ENCODE assay signal across 16 cellular contexts in genomic region chr5:2022436-2022835, GRCh38.
DNase-seq lines count a peak whose midpoint lies in the region; ATAC-seq and TF ChIP-seq lines count a peak whose summit lies in the region.
"Had no signal": no experiment of that assay in that cellular context is flagged by ENCODE, and none has a peak within 500 bp of the region (broad histone marks: within the 10 kb centered on the region; RNA-seq: fewer than 3 reads in every experiment).

No MANE protein-coding gene starts in this region.

- H3K4me3 ChIP-seq in right atrium auricular region (no peak overlapping the region), heart left ventricle (no peak overlapping the region), endodermal cell (ENCODE audit: low read length) (no peak overlapping the region), trophoblast cell (ENCODE audit: low read depth, low read length) (no peak overlapping the region), esophagus squamous epithelium (no peak overlapping the region)
- H3K4me3 ChIP-seq: GM23338 had no signal

- no peak overlapping the region for H3K4ac ChIP-seq in trophoblast cell (ENCODE audit: low read depth, low read length)

- H3K4me3 Mint-ChIP-seq in endodermal cell, result no peak overlapping the region
- H3K4me3 Mint-ChIP-seq: CD4-positive, alpha-beta memory T cell; GM23338; H9 had no signal

- H3K23ac ChIP-seq in trophoblast cell (ENCODE audit: low read length), result no peak overlapping the region

- peaks cover 18% of the 10 kb centered on the region for H3K27me3 Mint-ChIP-seq in endodermal cell (ENCODE audit: insufficient read depth)

- no peaks in the 10 kb centered on the region for H3K79me2 ChIP-seq in trophoblast cell (ENCODE audit: control insufficient read depth, insufficient read depth, low read length, poor library complexity)

- no peaks in the 10 kb centered on the region for H3K79me1 ChIP-seq in trophoblast cell (ENCODE audit: low read length)

- H4K8ac ChIP-seq in trophoblast cell (ENCODE audit: low read depth, low read length), result no peak overlapping the region

- H3K4me1 Mint-ChIP-seq in endodermal cell, result peaks cover 1% of the 10 kb centered on the region

- H4K91ac ChIP-seq in trophoblast cell (ENCODE audit: low read depth, low read length), result no peak overlapping the region

- H2BK120ac ChIP-seq in trophoblast cell (ENCODE audit: insufficient read depth, low read length, poor library complexity), result no peak overlapping the region

- no peak overlapping the region for H4K12ac ChIP-seq in trophoblast cell (ENCODE audit: low read depth, low read length)

- intact Hi-C loops in heart left ventricle (cut with DNase I), result no loop called here
- intact Hi-C loops in esophagus squamous epithelium (cut with DNase I), result no loop called here

- no peak for TF ChIP-seq POLR2A in heart left ventricle (IDR thresholded peaks at IDR 0.05)
- TF ChIP-seq POLR2A in esophagus squamous epithelium (IDR thresholded peaks at IDR 0.05), result no peak

- no peaks in the 10 kb centered on the region for H3K36me3 Mint-ChIP-seq in endodermal cell (ENCODE audit: low read depth)
- H3K36me3 Mint-ChIP-seq: CD4-positive, alpha-beta memory T cell had no signal

- H2BK5ac ChIP-seq in trophoblast cell (ENCODE audit: low read depth, low read length, poor library complexity), result no peak overlapping the region

- H2BK12ac ChIP-seq in trophoblast cell (ENCODE audit: low read length), result no peak overlapping the region

- H3K4me2 ChIP-seq in trophoblast cell (ENCODE audit: low read length), result no peak overlapping the region
- H3K4me2 ChIP-seq: GM23338 had no signal

- no peak overlapping the region for H2AK5ac ChIP-seq in trophoblast cell (ENCODE audit: low read length)

- H3K4me1 ChIP-seq in right atrium auricular region, result no peaks in the 10 kb centered on the region
- H3K4me1 ChIP-seq in heart left ventricle, result no peaks in the 10 kb centered on the region
- H3K4me1 ChIP-seq in endodermal cell (ENCODE audit: control insufficient read depth, insufficient read depth, low read length), result no peaks in the 10 kb centered on the region
- H3K4me1 ChIP-seq in trophoblast cell (ENCODE audit: control insufficient read depth in 1 of 2, insufficient read depth in 2 of 2, low read length in 2 of 2), result no peaks in the 10 kb centered on the region
- H3K4me1 ChIP-seq in esophagus squamous epithelium, result peaks cover 0 to 18% (median 0%) of the 10 kb centered on the region in 3 donors

- no peak overlapping the region for H2AFZ ChIP-seq in trophoblast cell (ENCODE audit: insufficient read depth, low read length, poor library complexity)
- H2AFZ ChIP-seq: GM23338 had no signal

- H3K9ac ChIP-seq in endodermal cell (ENCODE audit: extremely low read depth, low read length, poor library complexity, severe bottlenecking) (no peak overlapping the region), trophoblast cell (ENCODE audit: low read length) (no peak overlapping the region)

- H3K36me3 ChIP-seq in right atrium auricular region (no peaks in the 10 kb centered on the region), heart left ventricle (no peaks in the 10 kb centered on the region), endodermal cell (ENCODE audit: control insufficient read depth, insufficient read depth, low read length) (no peaks in the 10 kb centered on the region), trophoblast cell (ENCODE audit: control insufficient read depth in 1 of 2, insufficient read depth in 2 of 2, low read length in 2 of 2) (no peaks in the 10 kb centered on the region), esophagus squamous epithelium (no peaks in the 10 kb centered on the region)

- H3K9me3 Mint-ChIP-seq in endodermal cell, result peaks cover 2% of the 10 kb centered on the region

- H3K18ac ChIP-seq in trophoblast cell (ENCODE audit: low read length), result no peak overlapping the region

- no peak overlapping the region for H3K27ac ChIP-seq in right atrium auricular region
- H3K27ac ChIP-seq in heart left ventricle, result no peak overlapping the region
- H3K27ac ChIP-seq in endodermal cell (ENCODE audit: low read depth, low read length), result no peak overlapping the region
- no peak overlapping the region for H3K27ac ChIP-seq in trophoblast cell (ENCODE audit: low read depth, low read length)
- H3K27ac ChIP-seq in esophagus squamous epithelium, result no peak overlapping the region

- H3K27ac Mint-ChIP-seq in endodermal cell, result no peak overlapping the region
- H3K27ac Mint-ChIP-seq: CD4-positive, alpha-beta memory T cell; GM23338; H9 had no signal

- 83 to 90% (median 88%) methylated on average over 4 to 5 of the region's 5 CpGs for WGBS in heart left ventricle, 4 donors
- WGBS in endodermal cell (ENCODE audit: insufficient coverage in 1 of 2, insufficient read length in 1 of 2), 2 experiments, result 91 to 100% methylated on average over 3 to 5 of the region's 5 CpGs
- WGBS in trophoblast cell (ENCODE audit: extremely low coverage, insufficient coverage, insufficient read length), result no CpG with 5 or more reads among the region's 5 CpGs
- 73 to 87% methylated on average over 3 to 5 of the region's 5 CpGs for WGBS in esophagus squamous epithelium, 2 donors

- no peak overlapping the region for H3K14ac ChIP-seq in trophoblast cell (ENCODE audit: low read length)

- no peaks in the 10 kb centered on the region for H3K27me3 ChIP-seq in right atrium auricular region
- peaks cover 0 to 4% (median 0%) of the 10 kb centered on the region in 9 donors for H3K27me3 ChIP-seq in heart left ventricle
- H3K27me3 ChIP-seq in endodermal cell (ENCODE audit: control insufficient read depth, insufficient read depth, low read length, poor library complexity, severe bottlenecking), result peaks cover 4% of the 10 kb centered on the region
- no peaks in the 10 kb centered on the region for H3K27me3 ChIP-seq in trophoblast cell (ENCODE audit: insufficient read depth, low read length)
- H3K27me3 ChIP-seq in esophagus squamous epithelium, result no peaks in the 10 kb centered on the region

- H3K9me3 ChIP-seq in right atrium auricular region, result peaks cover 0 to 6% of the 10 kb centered on the region in 2 donors
- peaks cover 0 to 4% (median 0%) of the 10 kb centered on the region in 12 donors for H3K9me3 ChIP-seq in heart left ventricle
- no peaks in the 10 kb centered on the region for H3K9me3 ChIP-seq in endodermal cell (ENCODE audit: control insufficient read depth, low read length)
- H3K9me3 ChIP-seq in trophoblast cell (ENCODE audit: insufficient read depth, low read depth, low read length), result peaks cover 2% of the 10 kb centered on the region
- no peaks in the 10 kb centered on the region for H3K9me3 ChIP-seq in esophagus squamous epithelium

- TF ChIP-seq CTCF in right atrium auricular region (IDR thresholded peaks at IDR 0.05) (no peak), heart left ventricle (IDR thresholded peaks at IDR 0.05) (no peak), endodermal cell (conservative IDR thresholded peaks at IDR 0.05) (no peak), esophagus squamous epithelium (IDR thresholded peaks at IDR 0.05) (no peak)

- no peak for ATAC-seq in heart left ventricle
- ATAC-seq: GM23338, HCT116 had no signal

- DNase-seq in right atrium auricular region (ENCODE audit: low spot score) (peak; percentile 47), heart left ventricle (no peak), endodermal cell (peak; percentile 26), islet precursor cell (peak; percentile 31), trophoblast cell (no peak), esophagus squamous epithelium (lab: John Stamatoyannopoulos, UW) (no peak)
- DNase-seq: C1 segment of cervical spinal cord; Calu3; CD4-positive, alpha-beta memory T cell; COR-L47; DMS53; DMS79 treated with DMSO at 0.1 percent for 48 hours; GF-D8; H9 had no signal

Comparison
In these comparisons a context has a peak if more than half of its experiments do, and no peak if none do; other contexts are left out.
1. DNase-seq: peak in right atrium auricular region (single experiment), endodermal cell (single experiment) and islet precursor cell (single experiment); none in heart left ventricle (0 of 5), trophoblast cell (0 of 2) and esophagus squamous epithelium (single experiment).